23 cellular contexts compared by ENCODE assay signal in the genomic region with DNA sequence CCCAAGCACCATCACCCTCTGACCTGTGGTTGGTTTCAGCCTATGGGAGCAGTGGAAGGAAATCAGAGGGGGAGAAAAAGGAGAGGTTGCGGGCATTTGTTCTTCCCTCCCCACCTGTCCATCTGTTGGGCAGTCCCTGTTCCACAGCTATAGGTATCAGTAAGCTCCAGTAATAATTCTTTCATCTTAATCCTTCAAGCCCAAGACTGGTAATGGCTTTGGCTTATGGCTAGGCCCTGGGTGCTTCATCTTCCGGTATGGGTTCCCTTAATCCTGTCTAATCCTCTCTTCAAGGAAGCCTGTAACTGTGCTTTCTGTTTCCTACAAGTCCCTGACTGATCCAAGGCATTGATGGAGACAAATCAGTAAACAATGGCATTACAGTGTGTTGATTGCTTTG.
"Had no signal": no experiment of that assay in that cellular context is flagged by ENCODE, and none has a peak within 500 bp of the region (broad histone marks: within the 10 kb centered on the region; RNA-seq: fewer than 3 reads in every experiment).

No MANE protein-coding gene starts in this region.

- H3K36me3 ChIP-seq: colonic mucosa, esophagus squamous epithelium, gastrocnemius medialis, heart right ventricle, left lung, lower lobe of right lung had no signal

- DNase-seq: colonic mucosa; cortex of kidney; effector CD8-positive, alpha-beta T cell; effector memory CD8-positive, alpha-beta T cell; endodermal cell; erythroblast; esophagus squamous epithelium; foreskin fibroblast; foreskin melanocyte; gastrocnemius medialis; glutamatergic neuron; head of caudate nucleus; heart right ventricle; hippocampal formation; left cardiac atrium; left lung; left ventricle myocardium superior; lower lobe of right lung; mesenchymal stem cell; mucosa of descending colon had no signal

- H3K4me1 Mint-ChIP-seq: endodermal cell, mesothelial cell of epicardium had no signal

- H3K9me3 Mint-ChIP-seq: dendritic cell treated with granulocyte-macrophage colony-stimulating factor and Interleukin-4, amounts not matched to agents 40 ng/mL and 50 ng/mL, for 4 days had no signal

- H3K9me3 ChIP-seq: colonic mucosa, esophagus squamous epithelium, gastrocnemius medialis, lower lobe of right lung had no signal

- H3K4me3 Mint-ChIP-seq: dendritic cell treated with granulocyte-macrophage colony-stimulating factor and Interleukin-4, amounts not matched to agents 40 ng/mL and 50 ng/mL, for 4 days; effector memory CD8-positive, alpha-beta T cell; endodermal cell; mesothelial cell of epicardium had no signal

- H3K36me3 Mint-ChIP-seq: mesothelial cell of epicardium had no signal

- H3K4me1 ChIP-seq: colonic mucosa, esophagus squamous epithelium, gastrocnemius medialis, heart right ventricle, left lung, lower lobe of right lung had no signal

- H3K4me3 ChIP-seq: colonic mucosa, esophagus squamous epithelium, gastrocnemius medialis, heart right ventricle, left lung, lower lobe of right lung, mucosa of descending colon had no signal

- H3K27ac Mint-ChIP-seq: dendritic cell treated with granulocyte-macrophage colony-stimulating factor and Interleukin-4, amounts not matched to agents 40 ng/mL and 50 ng/mL, for 4 days; effector memory CD8-positive, alpha-beta T cell; endodermal cell; mesothelial cell of epicardium had no signal

- H3K27me3 ChIP-seq: colonic mucosa had no signal

- H3K27ac ChIP-seq: colonic mucosa, epithelial cell of prostate, esophagus squamous epithelium, gastrocnemius medialis, heart right ventricle, left lung, lower lobe of right lung had no signal
